ENCODE assay signal across 27 cellular contexts in the genomic region with DNA sequence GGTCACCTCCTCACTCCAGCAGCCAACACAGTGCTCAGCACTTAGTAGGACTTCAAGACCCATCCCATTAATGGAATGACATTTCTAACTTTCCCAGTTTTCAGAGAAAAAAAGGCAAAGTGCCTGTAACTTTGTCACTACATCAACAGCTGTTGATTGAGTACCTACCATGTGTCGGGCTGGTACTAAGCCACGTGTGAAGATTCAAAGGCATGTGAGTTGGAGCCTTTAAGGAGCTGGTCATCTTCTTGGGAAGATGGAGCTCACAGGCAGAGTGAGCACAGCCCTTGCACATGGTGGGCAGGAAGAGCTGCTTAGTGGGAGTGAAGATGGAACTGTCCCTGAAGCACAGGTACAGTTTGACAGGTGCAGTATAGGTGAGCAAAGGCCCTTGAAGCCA.
DNase-seq lines count a peak whose midpoint lies in the region; ATAC-seq, FAIRE-seq and TF ChIP-seq lines count a peak whose summit lies in the region.
"Had no signal": no experiment of that assay in that cellular context is flagged by ENCODE, and none has a peak within 500 bp of the region (broad histone marks: within the 10 kb centered on the region; RNA-seq: fewer than 3 reads in every experiment).

No MANE protein-coding gene starts in this region.

- TF ChIP-seq CTCF in HepG2 (CRISPR knock-in tag; IDR thresholded peaks at IDR 0.05) (no peak), right lobe of liver (IDR thresholded peaks at IDR 0.05) (no peak), right atrium auricular region (IDR thresholded peaks at IDR 0.05) (no peak)

- peaks cover 22% of the 10 kb centered on the region for H3K4me1 Mint-ChIP-seq in activated naive CD8-positive, alpha-beta T cell treated with anti-CD3 and anti-CD28 coated beads for 36 hours
- H3K4me1 Mint-ChIP-seq in immature natural killer cell = peaks cover 40% of the 10 kb centered on the region in 2 donors

- H4K20me1 ChIP-seq in HepG2 (ENCODE audit: insufficient read depth, low read length) = no peaks in the 10 kb centered on the region

- H3K4me3 ChIP-seq in HepG2 (replicated peaks in 1 of 3; ENCODE audit: insufficient read depth in 1 of 3, low read depth in 2 of 3, low read length in 3 of 3) = no peak overlapping the region
- H3K4me3 ChIP-seq in right lobe of liver = no peak overlapping the region
- H3K4me3 ChIP-seq in right atrium auricular region = no peak overlapping the region
- H3K4me3 ChIP-seq: cardiac muscle cell, esophagus squamous epithelium, MG63, thyroid gland had no signal

- intact Hi-C loops in HepG2 (cut with micrococcal nuclease; ENCODE audit: unreplicated experiment) (no loop called here), right lobe of liver (cut with DNase I) (no loop called here)

- no TSS peak for BruUV-seq in HepG2 (replicated peaks; lab: Mats Ljungman, UMichigan)

- H3K36me3 Mint-ChIP-seq in activated naive CD8-positive, alpha-beta T cell treated with anti-CD3 and anti-CD28 coated beads for 36 hours = no peaks in the 10 kb centered on the region
- H3K36me3 Mint-ChIP-seq in immature natural killer cell = no peaks in the 10 kb centered on the region

- TF ChIP-seq EP300 in HepG2 (IDR thresholded peaks at IDR 0.05; ENCODE audit: low read depth in 2 of 2, low read length in 2 of 2) (no peak), HepG2 (CRISPR knock-in tag; IDR thresholded peaks at IDR 0.05; ENCODE audit: borderline replicate concordance) (no peak)

- H3K4me1 ChIP-seq in HepG2 (ENCODE audit: insufficient read depth, low read length) = no peaks in the 10 kb centered on the region
- no peaks in the 10 kb centered on the region for H3K4me1 ChIP-seq in right lobe of liver
- H3K4me1 ChIP-seq in right atrium auricular region = peaks cover 0 to 30% of the 10 kb centered on the region in 2 donors
- H3K4me1 ChIP-seq: esophagus squamous epithelium had no signal

- H3K9ac ChIP-seq in HepG2 (ENCODE audit: insufficient read depth, low read depth, low read length) = no peak overlapping the region

- WGBS in HepG2 (ENCODE audit: low lambda C conversion rate) = 53% methylated on average over 2 of the region's 2 CpGs
- WGBS in right lobe of liver (ENCODE audit: insufficient coverage, low coverage, low lambda C conversion rate, missing lambda C conversion rate) = 95% methylated on average over 2 of the region's 2 CpGs

- FAIRE-seq in HepG2 (lab: Jason Lieb, UNC) = no peak
- FAIRE-seq: D721Med, GM18507, RCC 7860 had no signal

- peak overlapping the region; percentile 84 for H3K27ac Mint-ChIP-seq in activated naive CD8-positive, alpha-beta T cell treated with anti-CD3 and anti-CD28 coated beads for 36 hours
- peak overlapping the region in 5 of 6 donors; percentile 4 to 88 (median 68) for H3K27ac Mint-ChIP-seq in immature natural killer cell

- no peaks in the 10 kb centered on the region for H3K36me3 ChIP-seq in HepG2 (replicated peaks in 1 of 2; ENCODE audit: control insufficient read depth in 1 of 2, insufficient read depth in 2 of 2, low read length in 2 of 2)
- H3K36me3 ChIP-seq in right lobe of liver = peaks cover 0 to 17% (median 4%) of the 10 kb centered on the region in 4 donors
- H3K36me3 ChIP-seq in right atrium auricular region = no peaks in the 10 kb centered on the region
- H3K36me3 ChIP-seq: cardiac muscle cell, esophagus squamous epithelium, MG63, thyroid gland had no signal

- CTCF ChIA-PET in HepG2 (lab: Yijun Ruan, JAX; ENCODE audit: low intra/inter-chr PET ratio, low total read pairs) = no interaction called here

- TF ChIP-seq RAD21 in HepG2 (CRISPR knock-in tag; IDR thresholded peaks at IDR 0.05) = no peak

- peaks cover 0 to 4% of the 10 kb centered on the region in 2 experiments; a peak in 3 of 5 replicates for H3K27me3 ChIP-seq in HepG2 (ENCODE audit: control insufficient read depth in 1 of 2, insufficient read depth in 2 of 2, low read length in 2 of 2)
- no peaks in the 10 kb centered on the region for H3K27me3 ChIP-seq in right lobe of liver
- no peaks in the 10 kb centered on the region for H3K27me3 ChIP-seq in right atrium auricular region
- H3K27me3 ChIP-seq: cardiac muscle cell, esophagus squamous epithelium, MG63, thyroid gland had no signal

- H3K79me2 ChIP-seq in HepG2 (ENCODE audit: insufficient read depth, low read length) = no peaks in the 10 kb centered on the region

- ATAC-seq in HepG2 (no peak), right lobe of liver (no peak)
- ATAC-seq: left colon had no signal

- H3K27me3 Mint-ChIP-seq in activated naive CD8-positive, alpha-beta T cell treated with anti-CD3 and anti-CD28 coated beads for 36 hours = peaks cover 11% of the 10 kb centered on the region
- peaks cover 3 to 7% (median 5%) of the 10 kb centered on the region in 3 donors for H3K27me3 Mint-ChIP-seq in immature natural killer cell (ENCODE audit: low read depth in 3 of 3)

- DNase-seq in HepG2 (ENCODE audit: low spot score) = no peak
- no peak for DNase-seq in right lobe of liver
- DNase-seq in activated naive CD8-positive, alpha-beta T cell treated with anti-CD3 and anti-CD28 coated beads for 36 hours = no peak
- DNase-seq in immature natural killer cell = no peak
- no peak for DNase-seq in activated CD4-positive, CD25-positive, alpha-beta regulatory T cell (lab: John Stamatoyannopoulos, UW)
- no peak for DNase-seq in EL
- no peak for DNase-seq in right atrium auricular region (ENCODE audit: low spot score)
- DNase-seq: ACHN; activated naive CD4-positive, alpha-beta T cell; aorta; esophagus squamous epithelium; foreskin melanocyte; HCEC 1CT; left colon; mammary epithelial cell; MG63; NCI-H1105 treated with DMSO at 0.1 percent for 48 hours; NCI-H2029; NCI-H2227 treated with DMSO at 0.1 percent for 48 hours; posterior cingulate gyrus had no signal

- TF ChIP-seq POLR2A in HepG2 (IDR thresholded peaks at IDR 0.05; ENCODE audit: insufficient read depth in 1 of 2, low read depth in 2 of 2, low read length in 2 of 2) (no peak), right lobe of liver (IDR thresholded peaks at IDR 0.05) (no peak)

- no peak overlapping the region for H2AFZ ChIP-seq in HepG2 (ENCODE audit: low read length)

- H3K27ac ChIP-seq in HepG2 (ENCODE audit: extremely low read length, insufficient read depth, low read length) (no peak overlapping the region), right lobe of liver (no peak overlapping the region), right atrium auricular region (no peak overlapping the region)
- H3K27ac ChIP-seq: C4-2B, cardiac muscle cell, esophagus squamous epithelium, thyroid gland had no signal

- H3K4me3 Mint-ChIP-seq in activated naive CD8-positive, alpha-beta T cell treated with anti-CD3 and anti-CD28 coated beads for 36 hours = no peak overlapping the region
- H3K4me3 Mint-ChIP-seq in immature natural killer cell = peak overlapping the region; percentile 67 to 87 (median 81)

- H3K9me3 ChIP-seq in HepG2 (ENCODE audit: low read length) = no peaks in the 10 kb centered on the region
- no peaks in the 10 kb centered on the region for H3K9me3 ChIP-seq in right lobe of liver
- H3K9me3 ChIP-seq in right atrium auricular region = no peaks in the 10 kb centered on the region
- H3K9me3 ChIP-seq: esophagus squamous epithelium, MG63, thyroid gland had no signal

- in situ Hi-C loops in HepG2 (cut with HindIII; ENCODE audit: extremely low pct_ligation_motif_present, low pct_unique_long_range_greater_than_20kb) = loop anchor here (10.0 kb wide), 1 partner anchor 235 kb away; no protein-coding TSS in a partner anchor

- H3K9me3 Mint-ChIP-seq in activated naive CD8-positive, alpha-beta T cell treated with anti-CD3 and anti-CD28 coated beads for 36 hours = no peaks in the 10 kb centered on the region
- no peaks in the 10 kb centered on the region for H3K9me3 Mint-ChIP-seq in immature natural killer cell
- H3K9me3 Mint-ChIP-seq: activated T-cell treated with anti-CD3 and anti-CD28 coated beads, Interleukin-2, amount 50 U/mL, for 4 hours had no signal

- H3K4me2 ChIP-seq in HepG2 (ENCODE audit: low read depth, low read length) = no peak overlapping the region

- POLR2A ChIA-PET in HepG2 (lab: Yijun Ruan, JAX) = no interaction called here

TF ChIP-seq in HepG2, 621 proteins besides CTCF, POLR2A, EP300 and RAD21:
- TF ChIP-seq ZNF644 (CRISPR knock-in tag; IDR thresholded peaks at IDR 0.05; ENCODE audit: low read depth) (no peak), MNT (IDR thresholded peaks at IDR 0.05) (peak; percentile 91)
